In the genomic region with DNA sequence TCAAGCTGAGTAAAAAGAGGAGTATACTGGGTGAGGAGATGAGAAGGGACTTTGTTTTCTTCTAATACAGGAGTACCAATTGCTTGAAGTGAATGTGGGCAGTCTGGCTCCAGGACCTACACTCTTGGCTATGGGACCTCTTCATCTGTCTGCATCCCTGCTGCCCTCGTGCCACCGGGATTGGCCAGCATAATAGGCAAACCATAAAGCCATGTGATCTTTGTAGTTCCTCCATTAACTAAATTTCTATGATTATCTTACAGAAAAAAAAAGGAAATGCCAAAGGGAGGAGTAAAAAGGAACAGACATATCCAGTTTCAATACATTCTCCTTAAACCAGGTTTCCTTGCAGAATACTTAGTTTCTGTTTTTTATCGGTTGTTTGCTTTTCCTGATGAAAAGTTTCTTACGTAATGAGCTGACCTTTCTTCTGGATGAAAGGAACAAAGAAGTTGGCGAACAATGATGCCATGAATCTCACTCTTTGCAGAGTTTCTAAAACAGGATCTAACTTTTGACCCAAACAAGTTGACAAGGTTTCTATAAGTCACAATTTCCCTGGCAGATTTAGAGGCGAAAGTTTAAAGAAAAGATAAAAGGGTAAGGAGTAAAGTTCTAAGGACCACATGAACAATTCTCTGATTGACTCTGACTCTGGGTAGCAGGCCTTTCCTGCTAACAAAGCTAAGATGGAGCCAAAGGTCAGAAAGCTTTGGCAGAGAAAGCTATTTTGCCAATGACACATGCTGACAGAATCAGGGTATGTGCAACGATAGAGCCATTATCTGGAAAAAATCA, we compare ENCODE assay signal across 1 cellular context.
TF ChIP-seq lines count a peak whose summit lies in the region.

No MANE protein-coding gene starts in this region.

TF ChIP-seq in K562, 482 proteins besides CTCF, POLR2A, EP300 and RAD21 (continued from another document):
- TF ChIP-seq, protein P1, sequence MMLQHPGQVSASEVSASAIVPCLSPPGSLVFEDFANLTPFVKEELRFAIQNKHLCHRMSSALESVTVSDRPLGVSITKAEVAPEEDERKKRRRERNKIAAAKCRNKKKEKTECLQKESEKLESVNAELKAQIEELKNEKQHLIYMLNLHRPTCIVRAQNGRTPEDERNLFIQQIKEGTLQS (IDR thresholded peaks at IDR 0.05), result no peak
- TF ChIP-seq, protein P1 (CRISPR knock-in tag; conservative IDR thresholded peaks at IDR 0.05), result 0 out of 2 replicates have a peak, but pooled peaks have one; percentile 43
TF ChIP-seq in K562: peak in this region for 1.
